ENCODE assay signal across 1 cellular context in the genomic region with DNA sequence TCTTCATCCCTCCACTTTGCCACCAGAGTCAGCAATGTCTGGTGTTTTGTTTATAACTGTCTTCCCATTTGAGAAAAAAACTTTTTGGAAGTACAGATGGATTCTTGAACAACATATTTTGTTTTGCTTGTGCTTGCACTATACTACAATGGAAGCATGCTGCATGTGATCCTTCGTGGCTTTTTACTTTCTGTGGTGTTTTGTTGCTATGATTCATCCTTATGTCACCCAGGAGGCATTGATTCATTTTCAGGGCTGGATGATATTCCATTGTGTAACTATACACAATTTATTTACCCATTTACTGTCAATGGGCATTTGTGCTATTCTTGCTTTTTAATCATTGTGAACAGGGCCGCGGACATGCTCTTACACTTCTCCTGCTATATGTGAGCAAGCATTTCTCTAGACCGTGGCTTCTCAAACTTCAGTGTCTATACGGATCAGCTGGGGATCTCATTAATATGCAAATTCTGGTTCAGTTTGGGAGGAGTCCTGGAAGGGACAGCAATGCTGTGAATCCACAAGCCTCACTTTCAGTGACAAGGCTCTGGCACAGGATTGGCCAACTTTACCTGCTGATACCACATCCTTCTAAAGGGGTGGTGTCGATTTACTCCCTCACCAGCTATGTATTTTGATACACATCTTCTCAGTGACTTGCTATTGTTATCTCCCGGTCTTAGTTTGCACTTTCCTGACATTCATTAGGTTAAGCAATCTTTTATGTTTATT.
TF ChIP-seq lines count a peak whose summit lies in the region.

No MANE protein-coding gene starts in this region.

TF ChIP-seq in GM23338, 12 proteins besides CTCF, POLR2A, EP300 and RAD21 (continued from another document):
- TF ChIP-seq, protein P1, sequence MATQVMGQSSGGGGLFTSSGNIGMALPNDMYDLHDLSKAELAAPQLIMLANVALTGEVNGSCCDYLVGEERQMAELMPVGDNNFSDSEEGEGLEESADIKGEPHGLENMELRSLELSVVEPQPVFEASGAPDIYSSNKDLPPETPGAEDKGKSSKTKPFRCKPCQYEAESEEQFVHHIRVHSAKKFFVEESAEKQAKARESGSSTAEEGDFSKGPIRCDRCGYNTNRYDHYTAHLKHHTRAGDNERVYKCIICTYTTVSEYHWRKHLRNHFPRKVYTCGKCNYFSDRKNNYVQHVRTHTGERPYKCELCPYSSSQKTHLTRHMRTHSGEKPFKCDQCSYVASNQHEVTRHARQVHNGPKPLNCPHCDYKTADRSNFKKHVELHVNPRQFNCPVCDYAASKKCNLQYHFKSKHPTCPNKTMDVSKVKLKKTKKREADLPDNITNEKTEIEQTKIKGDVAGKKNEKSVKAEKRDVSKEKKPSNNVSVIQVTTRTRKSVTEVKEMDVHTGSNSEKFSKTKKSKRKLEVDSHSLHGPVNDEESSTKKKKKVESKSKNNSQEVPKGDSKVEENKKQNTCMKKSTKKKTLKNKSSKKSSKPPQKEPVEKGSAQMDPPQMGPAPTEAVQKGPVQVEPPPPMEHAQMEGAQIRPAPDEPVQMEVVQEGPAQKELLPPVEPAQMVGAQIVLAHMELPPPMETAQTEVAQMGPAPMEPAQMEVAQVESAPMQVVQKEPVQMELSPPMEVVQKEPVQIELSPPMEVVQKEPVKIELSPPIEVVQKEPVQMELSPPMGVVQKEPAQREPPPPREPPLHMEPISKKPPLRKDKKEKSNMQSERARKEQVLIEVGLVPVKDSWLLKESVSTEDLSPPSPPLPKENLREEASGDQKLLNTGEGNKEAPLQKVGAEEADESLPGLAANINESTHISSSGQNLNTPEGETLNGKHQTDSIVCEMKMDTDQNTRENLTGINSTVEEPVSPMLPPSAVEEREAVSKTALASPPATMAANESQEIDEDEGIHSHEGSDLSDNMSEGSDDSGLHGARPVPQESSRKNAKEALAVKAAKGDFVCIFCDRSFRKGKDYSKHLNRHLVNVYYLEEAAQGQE (IDR thresholded peaks at IDR 0.05; ENCODE audit: unreplicated experiment) = no peak
- no peak for TF ChIP-seq POLR2AphosphoS5 (IDR thresholded peaks at IDR 0.05; ENCODE audit: low read depth)
- no peak for TF ChIP-seq CREB1 (CRISPR knock-in tag; IDR thresholded peaks at IDR 0.05; ENCODE audit: low read depth)
- TF ChIP-seq JUNB (IDR thresholded peaks at IDR 0.05; ENCODE audit: unreplicated experiment) = no peak
- no peak for TF ChIP-seq ZNF114 (CRISPR knock-in tag; IDR thresholded peaks at IDR 0.05)
- TF ChIP-seq, protein P2, sequence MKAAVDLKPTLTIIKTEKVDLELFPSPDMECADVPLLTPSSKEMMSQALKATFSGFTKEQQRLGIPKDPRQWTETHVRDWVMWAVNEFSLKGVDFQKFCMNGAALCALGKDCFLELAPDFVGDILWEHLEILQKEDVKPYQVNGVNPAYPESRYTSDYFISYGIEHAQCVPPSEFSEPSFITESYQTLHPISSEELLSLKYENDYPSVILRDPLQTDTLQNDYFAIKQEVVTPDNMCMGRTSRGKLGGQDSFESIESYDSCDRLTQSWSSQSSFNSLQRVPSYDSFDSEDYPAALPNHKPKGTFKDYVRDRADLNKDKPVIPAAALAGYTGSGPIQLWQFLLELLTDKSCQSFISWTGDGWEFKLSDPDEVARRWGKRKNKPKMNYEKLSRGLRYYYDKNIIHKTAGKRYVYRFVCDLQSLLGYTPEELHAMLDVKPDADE (IDR thresholded peaks at IDR 0.05) = no peak
